9 cellular contexts compared by ENCODE assay signal in the genomic region with DNA sequence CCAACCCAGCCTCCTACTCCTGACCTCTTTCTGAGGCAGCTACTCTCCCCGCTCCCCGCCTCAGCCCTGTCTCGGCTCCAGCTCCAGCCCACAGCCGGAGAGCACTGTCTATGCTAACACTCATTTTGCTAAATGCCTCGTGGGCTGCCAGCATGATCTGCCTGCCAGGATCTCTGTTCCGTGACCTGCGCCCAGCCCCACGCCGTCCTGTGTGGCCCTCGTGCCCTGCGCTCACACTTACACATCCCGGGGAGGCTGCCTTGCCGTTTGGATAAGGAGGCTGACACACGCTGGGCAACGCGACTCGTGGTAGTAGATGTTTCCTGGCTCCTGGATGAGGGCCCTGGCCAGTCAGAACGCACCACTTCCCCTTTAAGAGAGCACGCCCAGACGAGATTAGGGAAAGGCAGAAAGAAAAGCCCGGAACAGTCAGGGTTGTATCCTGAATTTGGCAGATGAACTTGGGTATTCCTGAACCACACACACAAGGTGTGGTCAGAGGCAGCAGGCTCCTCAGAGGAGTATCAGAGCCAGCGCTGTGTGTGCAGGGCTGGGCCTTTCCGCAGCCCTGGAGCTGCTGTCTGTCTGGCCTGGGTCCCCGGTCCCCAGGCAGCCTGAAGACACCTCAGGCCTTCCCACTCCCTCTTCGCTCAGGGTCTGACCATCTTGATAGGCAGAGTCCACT.
DNase-seq lines count a peak whose midpoint lies in the region; ATAC-seq, FAIRE-seq and TF ChIP-seq lines count a peak whose summit lies in the region.
"Had no signal": no experiment of that assay in that cellular context is flagged by ENCODE, and none has a peak within 500 bp of the region (broad histone marks: within the 10 kb centered on the region; RNA-seq: fewer than 3 reads in every experiment).

No MANE protein-coding gene starts in this region.

- no peak for FAIRE-seq in HTR-8/SVneo (lab: Jason Lieb, UNC)
- FAIRE-seq: endometrium had no signal

- no TSS peak for BruUV-seq in PC-3 (replicated peaks; lab: Mats Ljungman, UMichigan)

- DNase-seq in CD1c-positive myeloid dendritic cell (ENCODE audit: extremely low spot score) (peak; percentile 86), PC-3 (peak; percentile 72), upper lobe of left lung (peak; percentile 86 to 90), WERI-Rb-1 (no peak), HTR-8/SVneo (ENCODE audit: insufficient read length, low spot score) (no peak)

- TF ChIP-seq POLR2A in upper lobe of left lung (IDR thresholded peaks at IDR 0.05), result peak in 2 of 4 donors; percentile 18 to 63

- peak overlapping the region; percentile 59 for H3K4me3 ChIP-seq in PC-3 (ENCODE audit: low read length)
- H3K4me3 ChIP-seq in mononuclear cell (ENCODE audit: low read length), result peak overlapping the region; percentile 42
- H3K4me3 ChIP-seq in upper lobe of left lung, result peak overlapping the region in 3 of 4 donors; percentile 34 to 45 (median 42)
- H3K4me3 ChIP-seq in WERI-Rb-1 (ENCODE audit: low read depth, low read length), result no peak overlapping the region

- ATAC-seq in GM21529 (IDR thresholded peaks at IDR 0.05; ENCODE audit: unreplicated experiment), result peak; percentile 64
- ATAC-seq in PC-3, result peak; percentile 91
- ATAC-seq in upper lobe of left lung (ENCODE audit: low FRiP score in 2 of 2), result peak; percentile 85 to 94

- H3K36me3 ChIP-seq in PC-3 (ENCODE audit: low read depth, low read length) (no peaks in the 10 kb centered on the region), upper lobe of left lung (no peaks in the 10 kb centered on the region), WERI-Rb-1 (no peaks in the 10 kb centered on the region)

- H3K36me3 Mint-ChIP-seq in dendritic cell treated with granulocyte-macrophage colony-stimulating factor and Interleukin-4, amounts not matched to agents 40 ng/mL and 50 ng/mL, for 4 days (ENCODE audit: low read depth), result peaks cover 34% of the 10 kb centered on the region

- CTCF ChIA-PET in PC-3 (lab: Charles Lee), result no interaction called here

- TF ChIP-seq CTCF in PC-3 (conservative IDR thresholded peaks at IDR 0.05; ENCODE audit: low read depth, low read length), result no peak
- TF ChIP-seq CTCF in upper lobe of left lung (IDR thresholded peaks at IDR 0.05), result no peak
- TF ChIP-seq CTCF in WERI-Rb-1 (IDR thresholded peaks at IDR 0.05; ENCODE audit: low read depth, low read length), result no peak

- no peaks in the 10 kb centered on the region for H3K9me2 ChIP-seq in PC-3 (replicated peaks; ENCODE audit: low read length)

- no peaks in the 10 kb centered on the region for H3K27me3 ChIP-seq in PC-3 (ENCODE audit: low read length)
- no peaks in the 10 kb centered on the region for H3K27me3 ChIP-seq in mononuclear cell (ENCODE audit: insufficient read depth, low read length)
- no peaks in the 10 kb centered on the region for H3K27me3 ChIP-seq in upper lobe of left lung
- no peaks in the 10 kb centered on the region for H3K27me3 ChIP-seq in WERI-Rb-1 (ENCODE audit: insufficient read depth, low read depth, severe bottlenecking)

- peaks cover 19% of the 10 kb centered on the region for H3K4me1 ChIP-seq in PC-3 (ENCODE audit: insufficient read depth, low read length)
- H3K4me1 ChIP-seq in mononuclear cell (ENCODE audit: insufficient read depth, low read length), result peaks cover 55% of the 10 kb centered on the region
- peaks cover 42 to 76% (median 64%) of the 10 kb centered on the region in 4 donors for H3K4me1 ChIP-seq in upper lobe of left lung

- H3K27ac Mint-ChIP-seq in dendritic cell treated with granulocyte-macrophage colony-stimulating factor and Interleukin-4, amounts not matched to agents 40 ng/mL and 50 ng/mL, for 4 days, result peak overlapping the region; percentile 93

- H3K4me2 ChIP-seq in PC-3 (ENCODE audit: low read length), result peak overlapping the region; percentile 73

- H2AFZ ChIP-seq in PC-3 (ENCODE audit: low read length), result peak overlapping the region; percentile 72

- H3K79me2 ChIP-seq in PC-3 (ENCODE audit: low read length), result no peaks in the 10 kb centered on the region

- no peaks in the 10 kb centered on the region for H4K20me1 ChIP-seq in PC-3 (ENCODE audit: low read length)

- H3K9me3 ChIP-seq in PC-3 (ENCODE audit: low read length) (no peaks in the 10 kb centered on the region), mononuclear cell (ENCODE audit: low read depth, low read length) (no peaks in the 10 kb centered on the region), upper lobe of left lung (no peaks in the 10 kb centered on the region), WERI-Rb-1 (ENCODE audit: severe bottlenecking) (no peaks in the 10 kb centered on the region)

- 33 to 40% methylated on average over 21 to 25 of the region's 25 CpGs for WGBS in upper lobe of left lung, 2 donors

- no peaks in the 10 kb centered on the region for H3K9me3 Mint-ChIP-seq in dendritic cell treated with granulocyte-macrophage colony-stimulating factor and Interleukin-4, amounts not matched to agents 40 ng/mL and 50 ng/mL, for 4 days

- intact Hi-C loops in PC-3 (cut with micrococcal nuclease), result no loop called here
- intact Hi-C loops in dendritic cell treated with granulocyte-macrophage colony-stimulating factor and Interleukin-4, amounts not matched to agents 40 ng/mL and 50 ng/mL, for 4 days (cut with micrococcal nuclease), result loop anchor here (1.0 to 10.0 kb wide), 3 partner anchors 12 to 426 kb away; no protein-coding TSS in a partner anchor

- POLR2A ChIA-PET in PC-3 (lab: Charles Lee; ENCODE audit: unreplicated experiment), result interaction anchor here (0.6 kb wide), 1 partner anchor 253 kb away, joined by 7 read pairs; no protein-coding TSS in a partner anchor

- H3F3A ChIP-seq in PC-3 (ENCODE audit: low read length, unreplicated experiment), result no peaks in the 10 kb centered on the region

- peak overlapping the region; percentile 84 for H3K4me3 Mint-ChIP-seq in dendritic cell treated with granulocyte-macrophage colony-stimulating factor and Interleukin-4, amounts not matched to agents 40 ng/mL and 50 ng/mL, for 4 days

- no peaks in the 10 kb centered on the region for H3K27me3 Mint-ChIP-seq in dendritic cell treated with granulocyte-macrophage colony-stimulating factor and Interleukin-4, amounts not matched to agents 40 ng/mL and 50 ng/mL, for 4 days

- 0 out of 2 replicates have a peak overlapping the region, but pooled peaks have one; percentile 8 for H3K9ac ChIP-seq in PC-3 (ENCODE audit: low read length)

- no peak for TF ChIP-seq EP300 in upper lobe of left lung (IDR thresholded peaks at IDR 0.05)

- H3K27ac ChIP-seq in PC-3 (ENCODE audit: low read length) (no peak overlapping the region), upper lobe of left lung (peak overlapping the region; percentile 61 to 85 (median 72)), WERI-Rb-1 (no peak overlapping the region)

- H3K4me1 Mint-ChIP-seq in dendritic cell treated with granulocyte-macrophage colony-stimulating factor and Interleukin-4, amounts not matched to agents 40 ng/mL and 50 ng/mL, for 4 days (ENCODE audit: low read depth), result peaks cover 88% of the 10 kb centered on the region

Comparison
In these comparisons a context has a peak if more than half of its experiments do, and no peak if none do; other contexts are left out.
1. DNase-seq: peak in CD1c-positive myeloid dendritic cell (single experiment), PC-3 (single experiment) and upper lobe of left lung (2 of 2); none in WERI-Rb-1 (single experiment) and HTR-8/SVneo (single experiment).
2. H3K27ac ChIP-seq: peak in upper lobe of left lung (4 of 4); none in PC-3 (single experiment) and WERI-Rb-1 (single experiment).
3. Peak in every context shown above with its lines, with median percentiles within 50 percentile points of each other: ATAC-seq.